29 cellular contexts compared by ENCODE assay signal in genomic region chr1:12424793-12425192, GRCh38.
DNase-seq lines count a peak whose midpoint lies in the region; ATAC-seq, FAIRE-seq and TF ChIP-seq lines count a peak whose summit lies in the region.
"Had no signal": no experiment of that assay in that cellular context is flagged by ENCODE, and none has a peak within 500 bp of the region (broad histone marks: within the 10 kb centered on the region; RNA-seq: fewer than 3 reads in every experiment).

No MANE protein-coding gene starts in this region.

- in situ Hi-C loops in brain microvascular endothelial cell (cut with HindIII; ENCODE audit: low pct_ligation_motif_present, low sequenced_read_pairs), result no loop called here

- H3K4me3 ChIP-seq in brain microvascular endothelial cell (ENCODE audit: low read depth, low read length) (no peak overlapping the region), tibial artery (no peak overlapping the region)
- H3K4me3 ChIP-seq: dorsolateral prefrontal cortex, lower lobe of right lung, testis had no signal

- H3K4me1 ChIP-seq in tibial artery, result peaks cover 0 to 30% (median 19%) of the 10 kb centered on the region in 4 donors

- H3K27ac Mint-ChIP-seq in activated CD8-positive, alpha-beta T cell treated with anti-CD3 and anti-CD28 coated beads for 36 hours, result peak overlapping the region; percentile 48
- no peak overlapping the region for H3K27ac Mint-ChIP-seq in activated CD8-positive, alpha-beta T cell treated with anti-CD3 and anti-CD28 coated beads, Interleukin-2, amount 10 ng/mL, durations not matched to agents 7 days and 5 days
- H3K27ac Mint-ChIP-seq in natural killer cell, result peak overlapping the region; percentile 60 to 79
- H3K27ac Mint-ChIP-seq: activated CD4-positive, alpha-beta T cell treated with anti-CD3 and anti-CD28 coated beads, Interleukin-2, amount 10 ng/mL, durations not matched to agents 24 days and 14 days; activated CD8-positive, alpha-beta memory T cell treated with anti-CD3 and anti-CD28 coated beads, Interleukin-2, amount 10 ng/mL, durations not matched to agents 7 days and 5 days; T-helper 2 cell treated with Interferon-gamma antibody and Interleukin-4, amounts not matched to agents 5 μg/mL and 100 μg/mL, for 36 hours had no signal

- no peak for FAIRE-seq in GM19239 (lab: Jason Lieb, UNC)
- FAIRE-seq: HTR-8/SVneo had no signal

- ATAC-seq in activated CD8-positive, alpha-beta T cell treated with anti-CD3 and anti-CD28 coated beads for 36 hours, result no peak
- no peak for ATAC-seq in activated CD8-positive, alpha-beta T cell treated with anti-CD3 and anti-CD28 coated beads, Interleukin-2, amount 10 ng/mL, durations not matched to agents 7 days and 5 days
- no peak for ATAC-seq in natural killer cell
- ATAC-seq: activated CD8-positive, alpha-beta memory T cell treated with anti-CD3 and anti-CD28 coated beads, Interleukin-2, amount 10 ng/mL, durations not matched to agents 7 days and 5 days; lower lobe of right lung had no signal

- no peak for DNase-seq in activated CD8-positive, alpha-beta T cell treated with anti-CD3 and anti-CD28 coated beads for 36 hours
- DNase-seq in activated CD8-positive, alpha-beta T cell treated with anti-CD3 and anti-CD28 coated beads, Interleukin-2, amount 10 ng/mL, durations not matched to agents 7 days and 5 days, result no peak
- DNase-seq in brain microvascular endothelial cell, result no peak
- DNase-seq in natural killer cell, result no peak
- DNase-seq in tibial artery, result no peak
- no peak for DNase-seq in NCI-H524 (lab: John Stamatoyannopoulos, UW)
- no peak for DNase-seq in GM19239 (ENCODE audit: insufficient read length, low spot score)
- DNase-seq in cerebellum (ENCODE audit: low spot score), result no peak
- DNase-seq: activated CD4-positive, alpha-beta T cell treated with anti-CD3 and anti-CD28 coated beads, Interleukin-2, amount 10 ng/mL, durations not matched to agents 24 days and 14 days; activated CD8-positive, alpha-beta memory T cell treated with anti-CD3 and anti-CD28 coated beads, Interleukin-2, amount 10 ng/mL, durations not matched to agents 7 days and 5 days; activated naive CD4-positive, alpha-beta T cell treated with Interleukin-2 at 50 U/mL for 16 hours; anterior cingulate cortex; Calu3; central memory CD4-positive, alpha-beta T cell; DMS79 treated with DMSO at 0.1 percent for 48 hours; dorsolateral prefrontal cortex; glutamatergic neuron; KG1; lower lobe of right lung; NCI-H1417 treated with DMSO at 0.1 percent for 48 hours; NCI-H2107; NCI-H82; stimulated activated naive CD4-positive, alpha-beta T cell treated with Interleukin-2 at 50 U/mL for 16 hours; testis had no signal

- no peaks in the 10 kb centered on the region for H3K9me3 ChIP-seq in tibial artery
- H3K9me3 ChIP-seq: lower lobe of right lung, testis had no signal

- no peak overlapping the region for H3K4me3 Mint-ChIP-seq in activated CD8-positive, alpha-beta T cell treated with anti-CD3 and anti-CD28 coated beads for 36 hours
- no peak overlapping the region for H3K4me3 Mint-ChIP-seq in activated CD8-positive, alpha-beta T cell treated with anti-CD3 and anti-CD28 coated beads, Interleukin-2, amount 10 ng/mL, durations not matched to agents 7 days and 5 days
- peak overlapping the region; percentile 9 for H3K4me3 Mint-ChIP-seq in natural killer cell
- H3K4me3 Mint-ChIP-seq: activated CD4-positive, alpha-beta T cell treated with anti-CD3 and anti-CD28 coated beads, Interleukin-2, amount 10 ng/mL, durations not matched to agents 24 days and 14 days; activated CD8-positive, alpha-beta memory T cell treated with anti-CD3 and anti-CD28 coated beads, Interleukin-2, amount 10 ng/mL, durations not matched to agents 7 days and 5 days; T-helper 2 cell treated with Interferon-gamma antibody and Interleukin-4, amounts not matched to agents 5 μg/mL and 100 μg/mL, for 36 hours had no signal

- TF ChIP-seq CTCF in activated CD8-positive, alpha-beta T cell treated with anti-CD3 and anti-CD28 coated beads for 36 hours (IDR thresholded peaks at IDR 0.05), result no peak
- no peak for TF ChIP-seq CTCF in brain microvascular endothelial cell (IDR thresholded peaks at IDR 0.05; ENCODE audit: low read depth, low read length, missing control alignments)
- no peak for TF ChIP-seq CTCF in natural killer cell (IDR thresholded peaks at IDR 0.05)
- TF ChIP-seq CTCF in tibial artery (IDR thresholded peaks at IDR 0.05), result no peak

- intact Hi-C loops in activated CD8-positive, alpha-beta T cell treated with anti-CD3 and anti-CD28 coated beads for 36 hours (cut with micrococcal nuclease), result no loop called here
- intact Hi-C loops in natural killer cell (cut with micrococcal nuclease), result no loop called here
- intact Hi-C loops in tibial artery (cut with DNase I; ENCODE audit: low total_unique reads), result no loop called here

- peaks cover 51% of the 10 kb centered on the region for H3K4me1 Mint-ChIP-seq in activated CD8-positive, alpha-beta T cell treated with anti-CD3 and anti-CD28 coated beads for 36 hours (ENCODE audit: low read depth)
- peaks cover 46% of the 10 kb centered on the region for H3K4me1 Mint-ChIP-seq in activated CD8-positive, alpha-beta T cell treated with anti-CD3 and anti-CD28 coated beads, Interleukin-2, amount 10 ng/mL, durations not matched to agents 7 days and 5 days (ENCODE audit: low read depth)
- peaks cover 40 to 53% of the 10 kb centered on the region in 2 donors for H3K4me1 Mint-ChIP-seq in natural killer cell

- CTCF ChIA-PET in activated CD8-positive, alpha-beta T cell treated with anti-CD3 and anti-CD28 coated beads for 36 hours (lab: Charles Lee), result interaction anchor here (0.9 to 2.0 kb wide), 6 partner anchors 8 to 234 kb away, joined by 3 to 9 read pairs (median 4); no protein-coding TSS in a partner anchor
- CTCF ChIA-PET in activated CD8-positive, alpha-beta T cell treated with anti-CD3 and anti-CD28 coated beads, Interleukin-2, amount 10 ng/mL, durations not matched to agents 7 days and 5 days (lab: Charles Lee), result interaction anchor here (1.0 to 2.2 kb wide), 7 partner anchors 9 to 194 kb away, joined by 3 to 10 read pairs (median 6); no protein-coding TSS in a partner anchor

- H3K36me3 ChIP-seq in brain microvascular endothelial cell (replicated peaks), result no peaks in the 10 kb centered on the region
- H3K36me3 ChIP-seq in tibial artery, result peaks cover 0 to 16% (median 7%) of the 10 kb centered on the region in 3 donors

- no peaks in the 10 kb centered on the region for H3K9me3 Mint-ChIP-seq in activated CD8-positive, alpha-beta T cell treated with anti-CD3 and anti-CD28 coated beads for 36 hours
- no peaks in the 10 kb centered on the region for H3K9me3 Mint-ChIP-seq in activated CD8-positive, alpha-beta T cell treated with anti-CD3 and anti-CD28 coated beads, Interleukin-2, amount 10 ng/mL, durations not matched to agents 7 days and 5 days (ENCODE audit: insufficient read depth)
- H3K9me3 Mint-ChIP-seq in natural killer cell, result no peaks in the 10 kb centered on the region
- H3K9me3 Mint-ChIP-seq: activated CD4-positive, alpha-beta T cell treated with anti-CD3 and anti-CD28 coated beads, Interleukin-2, amount 10 ng/mL, durations not matched to agents 24 days and 14 days; T-helper 2 cell treated with Interferon-gamma antibody and Interleukin-4, amounts not matched to agents 5 μg/mL and 100 μg/mL, for 36 hours had no signal

- POLR2A ChIA-PET in activated CD8-positive, alpha-beta T cell treated with anti-CD3 and anti-CD28 coated beads for 36 hours (lab: Charles Lee), result interaction anchor here (0.7 to 2.4 kb wide), 4 partner anchors 10 to 171 kb away, joined by 3 to 15 read pairs (median 3); no protein-coding TSS in a partner anchor
- POLR2A ChIA-PET in activated CD8-positive, alpha-beta T cell treated with anti-CD3 and anti-CD28 coated beads, Interleukin-2, amount 10 ng/mL, durations not matched to agents 7 days and 5 days (lab: Charles Lee), result interaction anchor here (1.1 kb wide), 1 partner anchor 8 kb away, joined by 3 read pairs; no protein-coding TSS in a partner anchor

- no peaks in the 10 kb centered on the region for H3K27me3 ChIP-seq in brain microvascular endothelial cell (replicated peaks)
- H3K27me3 ChIP-seq in tibial artery, result no peaks in the 10 kb centered on the region
- H3K27me3 ChIP-seq: dorsolateral prefrontal cortex, testis had no signal

- H3K27me3 Mint-ChIP-seq in activated CD8-positive, alpha-beta T cell treated with anti-CD3 and anti-CD28 coated beads for 36 hours, result no peaks in the 10 kb centered on the region
- H3K27me3 Mint-ChIP-seq in activated CD8-positive, alpha-beta T cell treated with anti-CD3 and anti-CD28 coated beads, Interleukin-2, amount 10 ng/mL, durations not matched to agents 7 days and 5 days (ENCODE audit: low read depth), result no peaks in the 10 kb centered on the region
- H3K27me3 Mint-ChIP-seq in natural killer cell (ENCODE audit: low read depth in 2 of 2), result no peaks in the 10 kb centered on the region
- H3K27me3 Mint-ChIP-seq: activated CD4-positive, alpha-beta T cell treated with anti-CD3 and anti-CD28 coated beads, Interleukin-2, amount 10 ng/mL, durations not matched to agents 24 days and 14 days; activated CD8-positive, alpha-beta memory T cell treated with anti-CD3 and anti-CD28 coated beads, Interleukin-2, amount 10 ng/mL, durations not matched to agents 7 days and 5 days; progenitor cell of endocrine pancreas had no signal

- H3K27ac ChIP-seq in brain microvascular endothelial cell (peak overlapping the region; percentile 92), tibial artery (peak overlapping the region; percentile 71 to 73)
- H3K27ac ChIP-seq: 22Rv1, lower lobe of right lung, VCaP had no signal

- H3K36me3 Mint-ChIP-seq in activated CD8-positive, alpha-beta T cell treated with anti-CD3 and anti-CD28 coated beads for 36 hours (ENCODE audit: low read depth), result peaks cover 29% of the 10 kb centered on the region
- H3K36me3 Mint-ChIP-seq in activated CD8-positive, alpha-beta T cell treated with anti-CD3 and anti-CD28 coated beads, Interleukin-2, amount 10 ng/mL, durations not matched to agents 7 days and 5 days (ENCODE audit: low read depth), result peaks cover 48% of the 10 kb centered on the region
- H3K36me3 Mint-ChIP-seq in natural killer cell, result no peaks in the 10 kb centered on the region
